In the genomic region with DNA sequence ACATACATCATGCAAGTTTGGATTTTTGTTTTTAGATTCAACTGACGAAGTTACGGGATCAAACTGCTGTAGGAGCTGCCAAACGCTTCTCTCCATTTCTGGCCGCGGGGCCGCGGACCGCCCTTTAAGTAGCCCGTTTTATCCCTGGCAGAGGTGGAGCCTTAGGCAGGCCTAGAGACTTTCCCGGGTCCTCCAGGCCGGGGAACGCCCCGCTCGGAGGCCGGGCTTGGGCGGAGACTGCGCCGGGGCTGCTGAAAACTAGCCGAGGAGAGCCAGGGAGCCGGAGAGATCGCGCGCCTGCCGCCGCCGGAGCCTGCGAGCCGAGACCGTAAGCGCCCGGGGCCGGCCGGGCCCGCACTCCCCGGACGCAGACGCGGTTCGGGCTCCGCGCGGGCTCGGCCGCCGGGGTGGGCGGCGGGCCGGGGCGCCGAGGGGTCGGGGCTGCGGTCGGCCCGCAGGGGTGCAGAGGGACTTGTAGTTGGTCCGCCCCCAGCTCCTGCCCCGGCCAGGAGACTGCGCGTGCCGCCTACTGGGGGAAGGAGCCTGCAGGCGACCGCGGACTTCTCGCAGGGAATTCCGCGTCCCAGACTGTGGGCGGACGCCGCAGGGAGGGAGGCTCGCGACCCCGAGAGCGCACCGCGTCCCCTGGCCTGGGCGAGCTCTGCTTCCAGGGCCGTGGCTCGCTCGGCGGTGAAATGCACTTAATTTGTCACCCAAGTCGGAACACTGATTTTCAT, we compare ENCODE assay signal across 8 cellular contexts. TPM values are rescaled to one million over a fixed set of nuclear protein-coding genes. Genes with fewer than 3 reads are reported as not detected.
DNase-seq lines count a peak whose midpoint lies in the region; ATAC-seq, FAIRE-seq and TF ChIP-seq lines count a peak whose summit lies in the region.

A gene (plus strand): TSS at position 283 of the 737 bp plus-strand sequence. CDS start 18,606 bp downstream, outside the sequence.

- intact Hi-C loops in GM12878 (cut with micrococcal nuclease; ENCODE audit: unreplicated experiment) = no loop called here
- intact Hi-C loops in gastrocnemius medialis (cut with DNase I; ENCODE audit: low total_unique reads) = loop anchor here (1.0 to 5.0 kb wide), 2 partner anchors 33 to 37 kb away; a partner anchor contains a TSS

- CTCF ChIA-PET in GM12878 (lab: Yijun Ruan, JAX) = interaction anchor here (0.9 to 1.2 kb wide), 3 partner anchors 32 to 68 kb away, joined by 3 to 5 read pairs (median 4); a partner anchor contains a TSS

- BruUV-seq in GM12878 (replicated peaks; lab: Mats Ljungman, UMichigan) = no TSS peak

- TF ChIP-seq POLR2A in GM12892 (IDR thresholded peaks at IDR 0.05; ENCODE audit: low read depth, low read length) (peak; percentile 43; the same call in 1 of the 2 replicates), GM12878 (IDR thresholded peaks at IDR 0.05; ENCODE audit: low read depth, low read length) (peak; percentile 68), gastrocnemius medialis (IDR thresholded peaks at IDR 0.05) (peak; percentile 82 to 91)

- no peaks in the 10 kb centered on the region for H3K9me3 ChIP-seq in GM12878 (replicated peaks; ENCODE audit: control insufficient read depth, insufficient read depth, low read length)
- H3K9me3 ChIP-seq in iPS DF 6.9 (ENCODE audit: control insufficient read depth, insufficient read depth, low read length) = no peaks in the 10 kb centered on the region
- no peaks in the 10 kb centered on the region for H3K9me3 ChIP-seq in gastrocnemius medialis

- H3K79me2 ChIP-seq in GM12878 (ENCODE audit: control insufficient read depth, insufficient read depth, low read length) = no peaks in the 10 kb centered on the region

- H3K4me2 ChIP-seq in GM12878 (ENCODE audit: control insufficient read depth, insufficient read depth) = peak within 1 kb of the TSS; percentile 93

- POLR2A ChIA-PET in GM12878 (lab: Charles Lee) = no interaction called here

- H3K27me3 ChIP-seq in GM12878 (replicated peaks in 1 of 2; ENCODE audit: control insufficient read depth in 2 of 2, insufficient read depth in 2 of 2, low read length in 1 of 2) = no peaks in the 10 kb centered on the region
- no peaks in the 10 kb centered on the region for H3K27me3 ChIP-seq in iPS DF 6.9 (ENCODE audit: control insufficient read depth, insufficient read depth, low read length)
- no peaks in the 10 kb centered on the region for H3K27me3 ChIP-seq in gastrocnemius medialis

- H4K20me1 ChIP-seq in GM12878 (ENCODE audit: control insufficient read depth, insufficient read depth) = no peaks in the 10 kb centered on the region

- H3K4me3 ChIP-seq in GM12878 (peak within 1 kb of the TSS; percentile 63; the same call in 1 of the 2 replicates), iPS DF 6.9 (ENCODE audit: low read length) (peak within 1 kb of the TSS; percentile 57; the same call in 1 of the 2 replicates), gastrocnemius medialis (peak within 1 kb of the TSS; percentile 69 to 89 (median 75))

- TF ChIP-seq EP300 in GM12878 (IDR thresholded peaks at IDR 0.05; ENCODE audit: borderline replicate concordance in 1 of 2, control insufficient read depth in 1 of 2, low read depth in 2 of 2, low read length in 2 of 2) = no peak

- DNase-seq in GM12892 (ENCODE audit: insufficient read length) (peak; percentile 83), NCI-H1436 (lab: John Stamatoyannopoulos, UW) (peak; percentile 89), T1000 (lab: John Stamatoyannopoulos, UW) (peak; percentile 84), GM12878 (ENCODE audit: low read depth, low spot score) (peak; percentile 15), iPS DF 6.9 (ENCODE audit: low read depth, low spot score) (peak; percentile 74), gastrocnemius medialis (peak; percentile 82 to 85)
- no peak for DNase-seq in NK-92 treated with Interleukin-12 subunit alpha and Interleukin-12 subunit beta, amount 100 ng/mL, for 24 hours (lab: John Stamatoyannopoulos, UW)

- no peaks in the 10 kb centered on the region for H3K36me3 ChIP-seq in GM12878 (ENCODE audit: control insufficient read depth in 2 of 2, insufficient read depth in 2 of 2, low read length in 1 of 2)
- H3K36me3 ChIP-seq in iPS DF 6.9 (ENCODE audit: control insufficient read depth, insufficient read depth, low read length) = no peaks in the 10 kb centered on the region
- no peaks in the 10 kb centered on the region for H3K36me3 ChIP-seq in gastrocnemius medialis

- ATAC-seq in HG02763 (IDR thresholded peaks at IDR 0.05; ENCODE audit: unreplicated experiment) (peak; percentile 96), GM12878 (peak; percentile 97), gastrocnemius medialis (peak; percentile 73 to 80)

- TF ChIP-seq RAD21 in GM12878 (IDR thresholded peaks at IDR 0.05; ENCODE audit: insufficient read depth, low read depth, low read length) = peak; percentile 20; the same call in 1 of the 2 replicates

- no peak for FAIRE-seq in GM12892 (lab: Jason Lieb, UNC)
- FAIRE-seq in GM12878 (lab: Jason Lieb, UNC) = peak; percentile 71

- H3K4me1 ChIP-seq in GM12878 (ENCODE audit: control insufficient read depth, insufficient read depth, low read length) (no peaks in the 10 kb centered on the region), iPS DF 6.9 (ENCODE audit: control insufficient read depth, insufficient read depth, low read length) (peaks cover 2% of the 10 kb centered on the region; the same call in 1 of the 2 replicates), gastrocnemius medialis (peaks cover 39 to 50% of the 10 kb centered on the region in 2 donors)

- H2AFZ ChIP-seq in GM12878 (ENCODE audit: control insufficient read depth, low read depth, low read length) = peak within 1 kb of the TSS; percentile 76

- peak within 1 kb of the TSS; percentile 51; the same call in 1 of the 2 replicates for H3K9ac ChIP-seq in GM12878 (ENCODE audit: control insufficient read depth, insufficient read depth, low read length)

- SMC1A ChIA-PET in GM12878 (lab: Charles Lee; ENCODE audit: uncharacterized antibody, unreplicated experiment) = interaction anchor here (0.8 to 1.2 kb wide), 2 partner anchors 10 to 73 kb away, joined by 3 to 4 read pairs; no protein-coding TSS in a partner anchor

- in situ Hi-C loops in GM12878 (cut with MboI) (no loop called here), gastrocnemius medialis (cut with MboI; ENCODE audit: low sequenced_read_pairs in 4 of 4) (no loop called here)

- TF ChIP-seq CTCF in GM12878 (IDR thresholded peaks at IDR 0.05 in 2 of 3, conservative IDR thresholded peaks at IDR 0.05 in 1 of 3; ENCODE audit: control insufficient read depth in 2 of 3, extremely low read depth in 1 of 3, insufficient read depth in 1 of 3, low read depth in 3 of 3, low read length in 3 of 3) = peak; percentile 9 to 28 (median 26); a peak in 3 of 6 replicates
- TF ChIP-seq CTCF in gastrocnemius medialis (IDR thresholded peaks at IDR 0.05 in 4 of 5, conservative IDR thresholded peaks at IDR 0.05 in 1 of 5) = peak; percentile 25 to 55 (median 43)

- RAD21 ChIA-PET in GM12878 (lab: Charles Lee; ENCODE audit: unreplicated experiment) = interaction anchor here (0.8 kb wide), 1 partner anchor 32 kb away, joined by 4 read pairs; a partner anchor contains a TSS

- WGBS in GM12878 (ENCODE audit: insufficient coverage, insufficient replicate concordance, low lambda C conversion rate, missing lambda C conversion rate) = under 1% methylated on average over 56 of the region's 80 CpGs
- WGBS in iPS DF 6.9 (ENCODE audit: insufficient coverage, insufficient read length) = no CpG with 5 or more reads among the region's 80 CpGs

- no peak within 1 kb of the TSS for H3K27ac ChIP-seq in GM12878 (ENCODE audit: control insufficient read depth, insufficient read depth)
- H3K27ac ChIP-seq in iPS DF 6.9 (ENCODE audit: low read length) = no peak within 1 kb of the TSS
- peak within 1 kb of the TSS; percentile 94 to 97 (median 96) for H3K27ac ChIP-seq in gastrocnemius medialis

TF ChIP-seq in GM12878, 131 proteins besides CTCF, POLR2A, EP300 and RAD21 (continues in another document):
- TF ChIP-seq, protein P1, sequence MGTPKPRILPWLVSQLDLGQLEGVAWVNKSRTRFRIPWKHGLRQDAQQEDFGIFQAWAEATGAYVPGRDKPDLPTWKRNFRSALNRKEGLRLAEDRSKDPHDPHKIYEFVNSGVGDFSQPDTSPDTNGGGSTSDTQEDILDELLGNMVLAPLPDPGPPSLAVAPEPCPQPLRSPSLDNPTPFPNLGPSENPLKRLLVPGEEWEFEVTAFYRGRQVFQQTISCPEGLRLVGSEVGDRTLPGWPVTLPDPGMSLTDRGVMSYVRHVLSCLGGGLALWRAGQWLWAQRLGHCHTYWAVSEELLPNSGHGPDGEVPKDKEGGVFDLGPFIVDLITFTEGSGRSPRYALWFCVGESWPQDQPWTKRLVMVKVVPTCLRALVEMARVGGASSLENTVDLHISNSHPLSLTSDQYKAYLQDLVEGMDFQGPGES (IDR thresholded peaks at IDR 0.05) = no peak
- TF ChIP-seq CBX3 (IDR thresholded peaks at IDR 0.05; ENCODE audit: borderline replicate concordance, low read depth) = no peak
- no peak for TF ChIP-seq SREBF2 (IDR thresholded peaks at IDR 0.05; ENCODE audit: low read length)
- TF ChIP-seq GATAD2B (conservative IDR thresholded peaks at IDR 0.05; ENCODE audit: low read depth) = 0 out of 2 replicates have a peak, but pooled peaks have one; percentile 28
- no peak for TF ChIP-seq ZNF622 (IDR thresholded peaks at IDR 0.05)
- no peak for TF ChIP-seq SMAD1 (IDR thresholded peaks at IDR 0.05; ENCODE audit: low read depth, partially characterized antibody)
- peak; percentile 80 for TF ChIP-seq LARP7 (IDR thresholded peaks at IDR 0.05)

RNA-seq across cellular contexts. Expression of the gene that starts here (rescaled TPM):
- 2.2 TPM for polyA plus RNA-seq in GM12892 (2012; ENCODE audit: missing spikeins)
- total RNA-seq in GM12878 (2013; cell fraction: nucleolus; rRNA removed) = 1.2 and 3.3 TPM in 2 replicates
- total RNA-seq in GM12878 (2014; rRNA removed) = 0.73 and 1.0 TPM in 2 replicates
- total RNA-seq in GM12878 (2014; rRNA removed; fragmentation: Illumina TruSeq; extraction: Trizol) = 1.0 TPM in 2 replicates
- total RNA-seq in GM12878 (2021) = 2.6 and 2.9 TPM in 2 replicates
- polyA plus RNA-seq in GM12878 (2011; ENCODE audit: low read depth) = 1.4 TPM
- polyA plus RNA-seq in GM12878 (2011; rRNA removed) = 0.29 and 0.69 TPM in 2 replicates
- polyA plus RNA-seq in GM12878 (2011; cell fraction: cytosol; rRNA removed) = 0.22 and 0.78 TPM in 2 replicates
- polyA plus RNA-seq in GM12878 (2011; cell fraction: nucleus; rRNA removed) = 1.1 and 1.2 TPM in 2 replicates
- 1.5 and 2.8 TPM in 2 replicates for polyA plus RNA-seq in GM12878 (2012)
- 1.4 and 1.6 TPM in 2 replicates for polyA plus RNA-seq in GM12878 (2014; fragmentation: Illumina TruSeq; extraction: Trizol)
- not detected for polyA plus RNA-seq in GM12878 (2014; fragmentation: Nextera tagmentation; extraction: Ambion mirVana)
- polyA plus RNA-seq in GM12878 (2014; rRNA removed) = 0.33 and 1.6 TPM in 2 replicates
- polyA plus RNA-seq in GM12878 (2016; fragmentation: Nextera tagmentation; extraction: Ambion mirVana) = under 1 TPM; 0.64 to 0.83 TPM
- polyA minus RNA-seq in GM12878 (2011; rRNA and poly(A)+ RNA removed) = 0.62 TPM in 1 of 2 replicates, not detected in the other
- not detected in 2 replicates for polyA minus RNA-seq in GM12878 (2011; cell fraction: cytosol; rRNA and poly(A)+ RNA removed)
- 0.86 and 0.97 TPM in 2 replicates for polyA minus RNA-seq in GM12878 (2011; cell fraction: nucleus; rRNA and poly(A)+ RNA removed)
- 100 to 1,000 TPM in 2 of 4 donors, 10 to 100 TPM in 2; 65.7 to 155 (median 108) TPM for total RNA-seq in gastrocnemius medialis

Comparison
In these comparisons a context has a peak if more than half of its experiments do, and no peak if none do; other contexts are left out.
1. RNA of the gene that starts here (total RNA-seq): 65.7 to 155 TPM in gastrocnemius medialis; 0.73 to 3.3 TPM in GM12878; every median in the first group is over 10 times any median in the second.
2. H3K27ac ChIP-seq: peak in gastrocnemius medialis (4 of 4); none in GM12878 (single experiment) and iPS DF 6.9 (single experiment).
3. Peak in every context shown above with its lines, with median percentiles within 50 percentile points of each other: POLR2A ChIP-seq, ATAC-seq and H3K4me3 ChIP-seq.